12 cellular contexts compared by ENCODE assay signal in the genomic region with DNA sequence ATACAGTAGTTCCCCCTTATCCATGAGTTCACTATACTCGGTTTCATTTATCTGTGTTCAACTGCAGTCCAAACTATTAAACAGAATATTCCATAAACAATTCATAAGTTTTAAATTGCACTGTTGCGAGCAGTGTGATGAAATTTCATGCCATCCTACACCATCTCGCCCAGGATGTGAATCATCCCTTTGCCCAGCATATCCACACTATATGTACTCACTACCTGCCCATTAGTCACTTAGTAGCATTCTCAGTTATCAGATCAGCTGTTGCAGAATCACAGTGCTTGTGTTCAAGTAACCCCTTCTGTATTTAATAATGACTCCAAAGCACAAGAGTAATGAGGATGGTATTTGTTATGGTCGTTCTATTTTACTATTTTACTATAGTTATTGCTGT. TPM values are rescaled to one million over a fixed set of nuclear protein-coding genes. Genes with fewer than 3 reads are reported as not detected.
DNase-seq lines count a peak whose midpoint lies in the region; ATAC-seq and TF ChIP-seq lines count a peak whose summit lies in the region.
"Had no signal": no experiment of that assay in that cellular context is flagged by ENCODE, and none has a peak within 500 bp of the region (broad histone marks: within the 10 kb centered on the region; RNA-seq: fewer than 3 reads in every experiment).

No MANE protein-coding gene starts in this region.

- TF ChIP-seq EP300 in SK-N-SH (IDR thresholded peaks at IDR 0.05; ENCODE audit: borderline replicate concordance in 1 of 2, low read depth in 1 of 2, low read length in 1 of 2) = peak in 1 of 2 experiments; percentile 59; a peak in 1 of 4 replicates

- no peaks in the 10 kb centered on the region for H3K9me3 ChIP-seq in SK-N-SH
- H3K9me3 ChIP-seq: prostate gland, stomach had no signal

- no peak overlapping the region for H3K4me3 Mint-ChIP-seq in activated CD4-positive, alpha-beta memory T cell treated with anti-CD3 and anti-CD28 coated beads for 36 hours
- no peak overlapping the region for H3K4me3 Mint-ChIP-seq in activated CD4-positive, alpha-beta memory T cell treated with anti-CD3 and anti-CD28 coated beads, Interleukin-2, amount 10 ng/mL, durations not matched to agents 7 days and 5 days
- H3K4me3 Mint-ChIP-seq: H9 had no signal

- CTCF ChIA-PET in activated CD4-positive, alpha-beta memory T cell treated with anti-CD3 and anti-CD28 coated beads for 36 hours (lab: Charles Lee) = interaction anchor here (1.6 to 1.9 kb wide), 2 partner anchors 16 to 332 kb away, joined by 4 to 5 read pairs; no protein-coding TSS in a partner anchor
- CTCF ChIA-PET in activated CD4-positive, alpha-beta memory T cell treated with anti-CD3 and anti-CD28 coated beads, Interleukin-2, amount 10 ng/mL, durations not matched to agents 7 days and 5 days (lab: Charles Lee) = no interaction called here
- CTCF ChIA-PET in SK-N-SH (lab: Yijun Ruan, JAX) = interaction anchor here (1.0 to 1.9 kb wide), 3 partner anchors 11 to 17 kb away, joined by 3 to 8 read pairs (median 3); no protein-coding TSS in a partner anchor

- H3K9ac ChIP-seq in SK-N-SH = peak overlapping the region; percentile 25; the same call in 1 of the 2 replicates
- H3K9ac ChIP-seq: BLaER1 treated with 17β-estradiol and CSF1 and Interleukin-3, amounts not matched to agents 10 nM and 100 nM had no signal

- peak overlapping the region; percentile 32 for H3K4me2 ChIP-seq in SK-N-SH

- intact Hi-C loops in activated CD4-positive, alpha-beta memory T cell treated with anti-CD3 and anti-CD28 coated beads for 36 hours (cut with micrococcal nuclease) = loop anchor here (1.0 to 10.0 kb wide), 4 partner anchors 9 to 634 kb away; partner anchors contain the start of gene DNAJC25

- WGBS in SK-N-SH (ENCODE audit: low lambda C conversion rate) = 16% methylated on average over 4 of the region's 4 CpGs

- no peaks in the 10 kb centered on the region for H3K36me3 Mint-ChIP-seq in activated CD4-positive, alpha-beta memory T cell treated with anti-CD3 and anti-CD28 coated beads for 36 hours
- no peaks in the 10 kb centered on the region for H3K36me3 Mint-ChIP-seq in activated CD4-positive, alpha-beta memory T cell treated with anti-CD3 and anti-CD28 coated beads, Interleukin-2, amount 10 ng/mL, durations not matched to agents 7 days and 5 days (ENCODE audit: low read depth)

- H3K9me3 Mint-ChIP-seq in activated CD4-positive, alpha-beta memory T cell treated with anti-CD3 and anti-CD28 coated beads for 36 hours = no peaks in the 10 kb centered on the region
- no peaks in the 10 kb centered on the region for H3K9me3 Mint-ChIP-seq in activated CD4-positive, alpha-beta memory T cell treated with anti-CD3 and anti-CD28 coated beads, Interleukin-2, amount 10 ng/mL, durations not matched to agents 7 days and 5 days
- H3K9me3 Mint-ChIP-seq: H9 had no signal

- no peaks in the 10 kb centered on the region for H3K27me3 ChIP-seq in SK-N-SH (ENCODE audit: insufficient read depth)
- H3K27me3 ChIP-seq: BLaER1 treated with 17β-estradiol and CSF1 and Interleukin-3, amounts not matched to agents 10 nM and 100 nM; stomach had no signal

- no peaks in the 10 kb centered on the region for H4K20me1 ChIP-seq in SK-N-SH (ENCODE audit: insufficient read depth)
- H4K20me1 ChIP-seq: BLaER1 treated with 17β-estradiol and CSF1 and Interleukin-3, amounts not matched to agents 10 nM and 100 nM had no signal

- H3K4me1 ChIP-seq in SK-N-SH (ENCODE audit: control insufficient read depth in 1 of 2, insufficient read depth in 2 of 2, low read depth in 1 of 2, low read length in 1 of 2) = peaks cover 0 to 17% of the 10 kb centered on the region in 2 experiments; a peak in 1 of 4 replicates
- H3K4me1 ChIP-seq: prostate gland had no signal

- peaks cover 10% of the 10 kb centered on the region for H3F3A ChIP-seq in SK-N-SH (replicated peaks; ENCODE audit: insufficient read depth)

- H3K79me2 ChIP-seq in SK-N-SH (ENCODE audit: insufficient read depth) = no peaks in the 10 kb centered on the region

- peak overlapping the region; percentile 80 for H3K27ac Mint-ChIP-seq in activated CD4-positive, alpha-beta memory T cell treated with anti-CD3 and anti-CD28 coated beads for 36 hours
- H3K27ac Mint-ChIP-seq in activated CD4-positive, alpha-beta memory T cell treated with anti-CD3 and anti-CD28 coated beads, Interleukin-2, amount 10 ng/mL, durations not matched to agents 7 days and 5 days = no peak overlapping the region
- H3K27ac Mint-ChIP-seq: H9 had no signal

- no peak for TF ChIP-seq CTCF in SK-N-SH (IDR thresholded peaks at IDR 0.05)
- no peak for TF ChIP-seq CTCF in fibroblast of mammary gland (conservative IDR thresholded peaks at IDR 0.05; ENCODE audit: control insufficient read depth, insufficient read depth, low read depth, low read length)

- H3K4me3 ChIP-seq in SK-N-SH (ENCODE audit: low read depth in 2 of 2, low read length in 1 of 2) = no peak overlapping the region
- H3K4me3 ChIP-seq in fibroblast of mammary gland (ENCODE audit: control insufficient read depth, low read depth, low read length) = no peak overlapping the region
- H3K4me3 ChIP-seq: BLaER1 treated with 17β-estradiol and CSF1 and Interleukin-3, amounts not matched to agents 10 nM and 100 nM; prostate gland; stomach had no signal

- no peak for ATAC-seq in HG02840 (IDR thresholded peaks at IDR 0.05; ENCODE audit: low FRiP score, unreplicated experiment)

- no peaks in the 10 kb centered on the region for H3K27me3 Mint-ChIP-seq in activated CD4-positive, alpha-beta memory T cell treated with anti-CD3 and anti-CD28 coated beads for 36 hours
- H3K27me3 Mint-ChIP-seq in activated CD4-positive, alpha-beta memory T cell treated with anti-CD3 and anti-CD28 coated beads, Interleukin-2, amount 10 ng/mL, durations not matched to agents 7 days and 5 days = no peaks in the 10 kb centered on the region

- DNase-seq in activated CD4-positive, alpha-beta memory T cell treated with anti-CD3 and anti-CD28 coated beads for 36 hours = peak; percentile 59
- no peak for DNase-seq in activated CD4-positive, alpha-beta memory T cell treated with anti-CD3 and anti-CD28 coated beads, Interleukin-2, amount 10 ng/mL, durations not matched to agents 7 days and 5 days
- DNase-seq in SK-N-SH = no peak
- DNase-seq in fibroblast of mammary gland (ENCODE audit: low read depth) = peak; percentile 79
- peak; percentile 3 to 32 (median 13) for DNase-seq in stimulated activated CD4-positive, alpha-beta T cell treated with anti-CD3 and anti-CD28 coated beads, TNF-alpha, amount 100 ng/mL, for 48 hours (ENCODE audit: low read depth in 3 of 3)
- no peak for DNase-seq in putamen (ENCODE audit: low spot score)
- no peak for DNase-seq in SHP77 (lab: John Stamatoyannopoulos, UW)
- DNase-seq: H9, stomach had no signal

- H3K9me2 ChIP-seq in SK-N-SH = no peaks in the 10 kb centered on the region

- peak overlapping the region in 1 of 2 experiments; percentile 66; a peak in 3 of 4 replicates for H3K27ac ChIP-seq in SK-N-SH (ENCODE audit: low read depth in 2 of 2, low read length in 1 of 2)
- H3K27ac ChIP-seq: BLaER1 treated with 17β-estradiol and CSF1 and Interleukin-3, amounts not matched to agents 10 nM and 100 nM; prostate gland; stomach had no signal

- POLR2A ChIA-PET in activated CD4-positive, alpha-beta memory T cell treated with anti-CD3 and anti-CD28 coated beads for 36 hours (lab: Charles Lee) = no interaction called here
- POLR2A ChIA-PET in activated CD4-positive, alpha-beta memory T cell treated with anti-CD3 and anti-CD28 coated beads, Interleukin-2, amount 10 ng/mL, durations not matched to agents 7 days and 5 days (lab: Charles Lee) = interaction anchor here (1.5 kb wide), 1 partner anchor 15 kb away, joined by 3 read pairs; no protein-coding TSS in a partner anchor
- POLR2A ChIA-PET in SK-N-SH (lab: Yijun Ruan, JAX) = no interaction called here

- TF ChIP-seq RAD21 in SK-N-SH (IDR thresholded peaks at IDR 0.05; ENCODE audit: low read length) = no peak

- H2AFZ ChIP-seq in SK-N-SH (ENCODE audit: low read depth) = no peak overlapping the region

- H3K36me3 ChIP-seq in SK-N-SH (replicated peaks in 1 of 2; ENCODE audit: control insufficient read depth in 1 of 2, insufficient read depth in 2 of 2, low read length in 1 of 2) = no peaks in the 10 kb centered on the region
- H3K36me3 ChIP-seq: prostate gland, stomach had no signal

- peaks cover 10% of the 10 kb centered on the region for H3K4me1 Mint-ChIP-seq in activated CD4-positive, alpha-beta memory T cell treated with anti-CD3 and anti-CD28 coated beads for 36 hours (ENCODE audit: low read depth)
- peaks cover 4% of the 10 kb centered on the region for H3K4me1 Mint-ChIP-seq in activated CD4-positive, alpha-beta memory T cell treated with anti-CD3 and anti-CD28 coated beads, Interleukin-2, amount 10 ng/mL, durations not matched to agents 7 days and 5 days
- H3K4me1 Mint-ChIP-seq: H9 had no signal

TF ChIP-seq in SK-N-SH, 30 proteins besides CTCF, POLR2A, EP300 and RAD21 (continues in another document):
- TF ChIP-seq RCOR1 (IDR thresholded peaks at IDR 0.05; ENCODE audit: low read length) (no peak), RFX5 (IDR thresholded peaks at IDR 0.05; ENCODE audit: low read length) (no peak), TAF1 (IDR thresholded peaks at IDR 0.05; ENCODE audit: borderline replicate concordance, low read depth, low read length) (no peak), JUND (IDR thresholded peaks at IDR 0.05) (peak; percentile 91), NFIC (IDR thresholded peaks at IDR 0.05; ENCODE audit: borderline replicate concordance) (peak; percentile 36; the same call in 1 of the 2 replicates), POLR2AphosphoS5 (IDR thresholded peaks at IDR 0.05; ENCODE audit: low read depth, low read length) (no peak; the same call in 1 of the 2 replicates), FOXM1 (IDR thresholded peaks at IDR 0.05; ENCODE audit: low read depth) (0 out of 2 replicates have a peak, but pooled peaks have one; percentile 31), FOXJ3 (CRISPR knock-in tag; IDR thresholded peaks at IDR 0.05) (no peak), GABPA (IDR thresholded peaks at IDR 0.05; ENCODE audit: low read depth) (no peak), SMC3 (IDR thresholded peaks at IDR 0.05; ENCODE audit: low read depth, low read length) (no peak), EZH2phosphoT487 (IDR thresholded peaks at IDR 0.05; ENCODE audit: borderline replicate concordance, low read depth) (no peak), MEF2A (IDR thresholded peaks at IDR 0.05; ENCODE audit: borderline replicate concordance, low read depth) (no peak), TCF12 (IDR thresholded peaks at IDR 0.05) (peak; percentile 89), RXRA (IDR thresholded peaks at IDR 0.05; ENCODE audit: borderline replicate concordance, low read depth) (no peak), SIN3A (IDR thresholded peaks at IDR 0.05; ENCODE audit: borderline replicate concordance, low read depth, low read length) (no peak)

RNA-seq across cellular contexts. Expression of gene SHOC1, which starts 51.5 kb away (rescaled TPM):
- not detected for total RNA-seq in activated CD4-positive, alpha-beta memory T cell treated with anti-CD3 and anti-CD28 coated beads for 36 hours
- not detected for total RNA-seq in activated CD4-positive, alpha-beta memory T cell treated with anti-CD3 and anti-CD28 coated beads, Interleukin-2, amount 10 ng/mL, durations not matched to agents 7 days and 5 days
- polyA plus RNA-seq in SK-N-SH (2012; rRNA removed) = not detected in 2 replicates
- polyA plus RNA-seq in SK-N-SH (2012; cell fraction: cytosol; rRNA removed) = 0.03 TPM in 1 of 2 replicates, not detected in the other
- 0.01 and 0.04 TPM in 2 replicates for polyA plus RNA-seq in SK-N-SH (2012; cell fraction: nucleus; rRNA removed)
- total RNA-seq: H9 had no signal

Comparison
In these comparisons a context has a peak if more than half of its experiments do, and no peak if none do; other contexts are left out.
1. DNase-seq: peak in activated CD4-positive, alpha-beta memory T cell treated with anti-CD3 and anti-CD28 coated beads for 36 hours (single experiment), fibroblast of mammary gland (single experiment) and stimulated activated CD4-positive, alpha-beta T cell treated with anti-CD3 and anti-CD28 coated beads, TNF-alpha, amount 100 ng/mL, for 48 hours (3 of 3); none in activated CD4-positive, alpha-beta memory T cell treated with anti-CD3 and anti-CD28 coated beads, Interleukin-2, amount 10 ng/mL, durations not matched to agents 7 days and 5 days (single experiment), SK-N-SH (single experiment), putamen (single experiment) and SHP77 (0 of 2).